1 cellular context compared by ENCODE assay signal in the genomic region with DNA sequence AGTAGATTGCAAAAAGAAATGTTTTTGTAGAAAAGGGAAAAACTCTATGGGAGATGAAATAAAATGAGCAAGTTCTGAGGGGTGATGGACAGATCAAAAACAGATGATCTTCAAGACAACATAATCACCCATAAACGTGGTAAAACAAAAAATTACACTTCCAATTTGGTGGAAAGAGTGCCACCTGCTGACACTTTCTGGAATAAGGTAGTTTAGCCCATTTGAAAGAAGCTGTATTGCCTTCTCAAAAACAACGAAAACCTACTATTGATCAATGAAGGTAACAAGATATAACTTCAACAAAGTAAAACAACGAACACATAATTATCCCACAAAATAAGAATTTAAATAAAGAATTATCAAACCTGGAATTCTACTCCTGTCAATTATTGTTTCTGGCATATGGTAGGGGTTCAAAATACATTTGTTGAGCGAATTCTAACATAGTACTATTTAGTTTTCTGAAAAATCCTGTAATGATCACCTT.
TF ChIP-seq lines count a peak whose summit lies in the region.

No MANE protein-coding gene starts in this region.

TF ChIP-seq in HepG2, 621 proteins besides CTCF, POLR2A, EP300 and RAD21:
- no peak for TF ChIP-seq GATA4 (IDR thresholded peaks at IDR 0.05; ENCODE audit: borderline replicate concordance, low read depth)
- no peak for TF ChIP-seq HOXA3 (CRISPR knock-in tag; IDR thresholded peaks at IDR 0.05)
- TF ChIP-seq, protein P1, sequence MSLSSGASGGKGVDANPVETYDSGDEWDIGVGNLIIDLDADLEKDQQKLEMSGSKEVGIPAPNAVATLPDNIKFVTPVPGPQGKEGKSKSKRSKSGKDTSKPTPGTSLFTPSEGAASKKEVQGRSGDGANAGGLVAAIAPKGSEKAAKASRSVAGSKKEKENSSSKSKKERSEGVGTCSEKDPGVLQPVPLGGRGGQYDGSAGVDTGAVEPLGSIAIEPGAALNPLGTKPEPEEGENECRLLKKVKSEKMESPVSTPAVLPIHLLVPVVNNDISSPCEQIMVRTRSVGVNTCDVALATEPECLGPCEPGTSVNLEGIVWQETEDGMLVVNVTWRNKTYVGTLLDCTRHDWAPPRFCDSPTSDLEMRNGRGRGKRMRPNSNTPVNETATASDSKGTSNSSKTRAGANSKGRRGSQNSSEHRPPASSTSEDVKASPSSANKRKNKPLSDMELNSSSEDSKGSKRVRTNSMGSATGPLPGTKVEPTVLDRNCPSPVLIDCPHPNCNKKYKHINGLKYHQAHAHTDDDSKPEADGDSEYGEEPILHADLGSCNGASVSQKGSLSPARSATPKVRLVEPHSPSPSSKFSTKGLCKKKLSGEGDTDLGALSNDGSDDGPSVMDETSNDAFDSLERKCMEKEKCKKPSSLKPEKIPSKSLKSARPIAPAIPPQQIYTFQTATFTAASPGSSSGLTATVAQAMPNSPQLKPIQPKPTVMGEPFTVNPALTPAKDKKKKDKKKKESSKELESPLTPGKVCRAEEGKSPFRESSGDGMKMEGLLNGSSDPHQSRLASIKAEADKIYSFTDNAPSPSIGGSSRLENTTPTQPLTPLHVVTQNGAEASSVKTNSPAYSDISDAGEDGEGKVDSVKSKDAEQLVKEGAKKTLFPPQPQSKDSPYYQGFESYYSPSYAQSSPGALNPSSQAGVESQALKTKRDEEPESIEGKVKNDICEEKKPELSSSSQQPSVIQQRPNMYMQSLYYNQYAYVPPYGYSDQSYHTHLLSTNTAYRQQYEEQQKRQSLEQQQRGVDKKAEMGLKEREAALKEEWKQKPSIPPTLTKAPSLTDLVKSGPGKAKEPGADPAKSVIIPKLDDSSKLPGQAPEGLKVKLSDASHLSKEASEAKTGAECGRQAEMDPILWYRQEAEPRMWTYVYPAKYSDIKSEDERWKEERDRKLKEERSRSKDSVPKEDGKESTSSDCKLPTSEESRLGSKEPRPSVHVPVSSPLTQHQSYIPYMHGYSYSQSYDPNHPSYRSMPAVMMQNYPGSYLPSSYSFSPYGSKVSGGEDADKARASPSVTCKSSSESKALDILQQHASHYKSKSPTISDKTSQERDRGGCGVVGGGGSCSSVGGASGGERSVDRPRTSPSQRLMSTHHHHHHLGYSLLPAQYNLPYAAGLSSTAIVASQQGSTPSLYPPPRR (CRISPR knock-in tag; IDR thresholded peaks at IDR 0.05; ENCODE audit: borderline replicate concordance), result 0 out of 2 replicates have a peak, but pooled peaks have one; percentile 19
- TF ChIP-seq HNF4G (IDR thresholded peaks at IDR 0.05; ENCODE audit: borderline replicate concordance, low read depth, low read length), result no peak
- TF ChIP-seq HNF4G (CRISPR knock-in tag; IDR thresholded peaks at IDR 0.05; ENCODE audit: borderline replicate concordance, low read depth), result no peak
- no peak for TF ChIP-seq ZFY (CRISPR knock-in tag; IDR thresholded peaks at IDR 0.05)
- peak; percentile 32; the same call in 1 of the 2 replicates for TF ChIP-seq SMC3 (IDR thresholded peaks at IDR 0.05; ENCODE audit: low read length)
- no peak for TF ChIP-seq ZNF737 (CRISPR knock-in tag; IDR thresholded peaks at IDR 0.05; ENCODE audit: borderline replicate concordance)
- no peak for TF ChIP-seq ZBTB21 (CRISPR knock-in tag; IDR thresholded peaks at IDR 0.05)
- TF ChIP-seq STAG1 (CRISPR knock-in tag; IDR thresholded peaks at IDR 0.05), result peak; percentile 77
- 0 out of 2 replicates have a peak, but pooled peaks have one; percentile 13 for TF ChIP-seq HOMEZ (CRISPR knock-in tag; IDR thresholded peaks at IDR 0.05; ENCODE audit: low read depth)
- TF ChIP-seq SAP130 (CRISPR knock-in tag; IDR thresholded peaks at IDR 0.05; ENCODE audit: low read depth), result peak; percentile 28; the same call in 1 of the 2 replicates
- no peak for TF ChIP-seq FOXP1 (IDR thresholded peaks at IDR 0.05)
- TF ChIP-seq FOXP1 (CRISPR knock-in tag; IDR thresholded peaks at IDR 0.05), result no peak
- no peak for TF ChIP-seq DMTF1 (CRISPR knock-in tag; IDR thresholded peaks at IDR 0.05)
- TF ChIP-seq IRF1 (CRISPR knock-in tag; IDR thresholded peaks at IDR 0.05; ENCODE audit: low read depth), result no peak
- TF ChIP-seq, protein P2, sequence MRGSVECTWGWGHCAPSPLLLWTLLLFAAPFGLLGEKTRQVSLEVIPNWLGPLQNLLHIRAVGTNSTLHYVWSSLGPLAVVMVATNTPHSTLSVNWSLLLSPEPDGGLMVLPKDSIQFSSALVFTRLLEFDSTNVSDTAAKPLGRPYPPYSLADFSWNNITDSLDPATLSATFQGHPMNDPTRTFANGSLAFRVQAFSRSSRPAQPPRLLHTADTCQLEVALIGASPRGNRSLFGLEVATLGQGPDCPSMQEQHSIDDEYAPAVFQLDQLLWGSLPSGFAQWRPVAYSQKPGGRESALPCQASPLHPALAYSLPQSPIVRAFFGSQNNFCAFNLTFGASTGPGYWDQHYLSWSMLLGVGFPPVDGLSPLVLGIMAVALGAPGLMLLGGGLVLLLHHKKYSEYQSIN (CRISPR knock-in tag; IDR thresholded peaks at IDR 0.05; ENCODE audit: borderline replicate concordance), result no peak
- TF ChIP-seq HDAC2 (CRISPR knock-in tag; IDR thresholded peaks at IDR 0.05), result no peak
- no peak for TF ChIP-seq CEBPZ (IDR thresholded peaks at IDR 0.05; ENCODE audit: low read length)
- TF ChIP-seq ZSCAN30 (CRISPR knock-in tag; IDR thresholded peaks at IDR 0.05), result no peak
- TF ChIP-seq LCORL (IDR thresholded peaks at IDR 0.05), result no peak
- TF ChIP-seq LCORL (CRISPR knock-in tag; IDR thresholded peaks at IDR 0.05), result 0 out of 2 replicates have a peak, but pooled peaks have one; percentile 19
